Comparison of ENCODE assay signal across 31 cellular contexts in genomic region chr1:184932319-184932718, GRCh38. TPM values are rescaled to one million over a fixed set of nuclear protein-coding genes. Genes with fewer than 3 reads are reported as not detected.
DNase-seq lines count a peak whose midpoint lies in the region; ATAC-seq and TF ChIP-seq lines count a peak whose summit lies in the region.
"Had no signal": no experiment of that assay in that cellular context is flagged by ENCODE, and none has a peak within 500 bp of the region (broad histone marks: within the 10 kb centered on the region; RNA-seq: fewer than 3 reads in every experiment).

No MANE protein-coding gene starts in this region.

- H4K91ac ChIP-seq in neuronal stem cell (ENCODE audit: low read depth, low read length, poor library complexity) = no peak overlapping the region

- CTCF ChIA-PET in HEK293 (lab: Yijun Ruan, JAX) = interaction anchor here (0.6 to 0.8 kb wide), 2 partner anchors 1247 to 1547 kb away, joined by 3 read pairs; no protein-coding TSS in a partner anchor

- H2BK12ac ChIP-seq in neuronal stem cell (ENCODE audit: low read length) = no peak overlapping the region

- H3K23ac ChIP-seq in neuronal stem cell (ENCODE audit: low read depth, low read length, poor library complexity) = no peak overlapping the region

- WGBS in neuronal stem cell (ENCODE audit: extremely low coverage in 2 of 2, insufficient read length in 2 of 2, insufficient replicate concordance in 1 of 2), 2 donors = no CpG with 5 or more reads among the region's 7 CpGs

- DNase-seq in left ventricle myocardium inferior (no peak), right atrium auricular region (ENCODE audit: low spot score) (no peak), neuronal stem cell (ENCODE audit: low spot score) (no peak)
- DNase-seq: 8988T; ACHN; AML-193; BE2C; C1 segment of cervical spinal cord; Caco-2; Calu3; CD4-positive, alpha-beta memory T cell; CD4-positive, alpha-beta T cell; CD4-positive, CD25-positive, alpha-beta regulatory T cell; CD8-positive, alpha-beta memory T cell; CD8-positive, alpha-beta T cell; COR-L47; DMS 273 treated with DMSO at 0.1 percent for 48 hours; DMS153; DMS53; DMS79; DMS79 treated with DMSO at 0.1 percent for 48 hours; DND-41; EL had no signal

- no peak overlapping the region for H3K4me2 ChIP-seq in neuronal stem cell (ENCODE audit: insufficient read depth, low read length, poor library complexity, severe bottlenecking)
- H3K4me2 ChIP-seq: A549; BLaER1; BLaER1 treated with 17β-estradiol and CSF1 and Interleukin-3, amounts not matched to agents 10 nM and 100 nM had no signal

- intact Hi-C loops in left ventricle myocardium inferior (cut with micrococcal nuclease) = no loop called here

- H2AFZ ChIP-seq in neuronal stem cell (ENCODE audit: low read length) = no peak overlapping the region

- H3K4me1 ChIP-seq in left ventricle myocardium inferior = peaks cover 79% of the 10 kb centered on the region
- H3K4me1 ChIP-seq in right atrium auricular region = peaks cover 0 to 28% of the 10 kb centered on the region in 2 donors
- peaks cover 14% of the 10 kb centered on the region for H3K4me1 ChIP-seq in HEK293 (ENCODE audit: control insufficient read depth, insufficient read depth, low read length)
- no peaks in the 10 kb centered on the region for H3K4me1 ChIP-seq in neuronal stem cell (ENCODE audit: control insufficient read depth in 2 of 2, insufficient read depth in 1 of 2, low read depth in 1 of 2, low read length in 2 of 2)
- H3K4me1 ChIP-seq: A549, BE2C, BLaER1 had no signal

- H2BK15ac ChIP-seq in neuronal stem cell (ENCODE audit: low read length) = no peak overlapping the region

- no peak overlapping the region for H3K4ac ChIP-seq in neuronal stem cell (ENCODE audit: low read length)

- TF ChIP-seq CTCF in left ventricle myocardium inferior (IDR thresholded peaks at IDR 0.05; ENCODE audit: borderline replicate concordance) (no peak), right atrium auricular region (IDR thresholded peaks at IDR 0.05) (no peak), HEK293 (tag by site-specific recombination; IDR thresholded peaks at IDR 0.05) (no peak)

- H3K27me3 ChIP-seq in left ventricle myocardium inferior (ENCODE audit: low read depth) (no peaks in the 10 kb centered on the region), right atrium auricular region (no peaks in the 10 kb centered on the region), neuronal stem cell (ENCODE audit: control insufficient read depth in 3 of 3, insufficient read depth in 3 of 3, low read depth in 1 of 3, low read length in 3 of 3) (no peaks in the 10 kb centered on the region)
- H3K27me3 ChIP-seq: BE2C; BLaER1; BLaER1 treated with 17β-estradiol and CSF1 and Interleukin-3, amounts not matched to agents 10 nM and 100 nM had no signal

- H3K14ac ChIP-seq in neuronal stem cell (ENCODE audit: low read length) = no peak overlapping the region

- H3K36me3 ChIP-seq in left ventricle myocardium inferior (no peaks in the 10 kb centered on the region), right atrium auricular region (peaks cover 5% of the 10 kb centered on the region), HEK293 (ENCODE audit: control insufficient read depth in 2 of 2, insufficient read depth in 1 of 2, low read length in 2 of 2) (no peaks in the 10 kb centered on the region), neuronal stem cell (replicated peaks in 1 of 2; ENCODE audit: control insufficient read depth in 2 of 2, insufficient read depth in 2 of 2, low read length in 2 of 2) (no peaks in the 10 kb centered on the region)
- H3K36me3 ChIP-seq: BE2C, BLaER1 had no signal

- no peak overlapping the region for H4K8ac ChIP-seq in neuronal stem cell (ENCODE audit: low read depth, low read length)

- no peak overlapping the region for H2BK120ac ChIP-seq in neuronal stem cell (ENCODE audit: low read depth, low read length)

- H3K79me1 ChIP-seq in neuronal stem cell (ENCODE audit: low read depth, low read length) = no peaks in the 10 kb centered on the region

- H2BK5ac ChIP-seq in neuronal stem cell (ENCODE audit: low read length) = no peak overlapping the region

- no peak overlapping the region for H3K9ac ChIP-seq in neuronal stem cell (ENCODE audit: low read depth, low read length, poor library complexity)
- H3K9ac ChIP-seq: BLaER1; BLaER1 treated with 17β-estradiol and CSF1 and Interleukin-3, amounts not matched to agents 10 nM and 100 nM had no signal

- H3K27ac ChIP-seq in left ventricle myocardium inferior (replicated peaks) (peak overlapping the region; percentile 10), right atrium auricular region (no peak overlapping the region), HEK293 (ENCODE audit: extremely low read depth, low read depth, low read length) (no peak overlapping the region), neuronal stem cell (replicated peaks; ENCODE audit: low read length) (no peak overlapping the region)
- H3K27ac ChIP-seq: 22Rv1; A549; BLaER1; BLaER1 treated with 17β-estradiol and CSF1 and Interleukin-3, amounts not matched to agents 10 nM and 100 nM; C4-2B had no signal

- ATAC-seq in HG02852 (IDR thresholded peaks at IDR 0.05; ENCODE audit: unreplicated experiment) = no peak
- no peak for ATAC-seq in HG03175 (IDR thresholded peaks at IDR 0.05; ENCODE audit: unreplicated experiment)
- ATAC-seq: A549; CD8-positive, alpha-beta T cell had no signal

- H2AK5ac ChIP-seq in neuronal stem cell (ENCODE audit: low read depth, low read length) = no peak overlapping the region

- peak overlapping the region; percentile 41 for H3K18ac ChIP-seq in neuronal stem cell (ENCODE audit: low read length)

- H3K4me3 ChIP-seq in left ventricle myocardium inferior (no peak overlapping the region), right atrium auricular region (no peak overlapping the region), HEK293 (ENCODE audit: low read depth, low read length) (no peak overlapping the region), neuronal stem cell (ENCODE audit: low read length in 2 of 2) (no peak overlapping the region)
- H3K4me3 ChIP-seq: A549; BLaER1; BLaER1 treated with 17β-estradiol and CSF1 and Interleukin-3, amounts not matched to agents 10 nM and 100 nM had no signal

- POLR2A ChIA-PET in HEK293 (lab: Yijun Ruan, JAX) = no interaction called here

- no peaks in the 10 kb centered on the region for H3K9me3 ChIP-seq in left ventricle myocardium inferior (replicated peaks)
- no peaks in the 10 kb centered on the region for H3K9me3 ChIP-seq in right atrium auricular region
- H3K9me3 ChIP-seq in HEK293 (ENCODE audit: control insufficient read depth, insufficient read depth, low read depth, low read length) = no peaks in the 10 kb centered on the region
- no peaks in the 10 kb centered on the region for H3K9me3 ChIP-seq in neuronal stem cell (replicated peaks in 1 of 2; ENCODE audit: control insufficient read depth in 2 of 2, insufficient read depth in 1 of 2, low read depth in 1 of 2, low read length in 2 of 2)
- H3K9me3 ChIP-seq: A549, BE2C, Caco-2 had no signal

TF ChIP-seq in HEK293, 187 proteins besides CTCF, POLR2A, EP300 and RAD21:
- TF ChIP-seq ZNF148 (tag by site-specific recombination; IDR thresholded peaks at IDR 0.05; ENCODE audit: borderline replicate concordance) (no peak), ZNF610 (tag by site-specific recombination; IDR thresholded peaks at IDR 0.05; ENCODE audit: borderline replicate concordance) (peak; percentile 100)

RNA-seq across cellular contexts. Expression of gene NIBAN1, which starts 42.0 kb away (rescaled TPM):
- total RNA-seq in left ventricle myocardium inferior = 248 TPM
- 100 to 1,000 TPM; 198 to 371 TPM for total RNA-seq in right atrium auricular region
- 0.14 TPM for polyA plus RNA-seq in neuronal stem cell (2013, experiment 1 of 2)
- polyA plus RNA-seq in neuronal stem cell (2013, experiment 2 of 2) = 0.14 TPM
